In the genomic region with DNA sequence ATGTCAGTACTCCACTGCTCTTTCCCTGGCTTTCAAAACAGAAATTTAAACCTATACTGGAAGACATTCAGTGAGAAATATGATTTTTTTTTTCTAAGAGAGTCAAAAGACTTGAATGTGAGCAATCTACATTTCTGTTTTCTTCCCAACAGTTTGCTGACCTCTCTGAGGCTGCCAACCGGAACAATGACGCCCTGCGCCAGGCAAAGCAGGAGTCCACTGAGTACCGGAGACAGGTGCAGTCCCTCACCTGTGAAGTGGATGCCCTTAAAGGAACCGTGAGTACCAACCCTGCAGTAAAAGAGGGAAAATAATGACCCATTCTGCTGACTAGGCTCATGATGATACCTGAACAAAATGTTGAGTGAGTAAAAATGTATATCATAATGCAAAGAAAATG, we compare ENCODE assay signal across 11 cellular contexts. TPM values are rescaled to one million over a fixed set of nuclear protein-coding genes. Genes with fewer than 3 reads are reported as not detected.
DNase-seq lines count a peak whose midpoint lies in the region; ATAC-seq and TF ChIP-seq lines count a peak whose summit lies in the region.
"Had no signal": no experiment of that assay in that cellular context is flagged by ENCODE, and none has a peak within 500 bp of the region (broad histone marks: within the 10 kb centered on the region; RNA-seq: fewer than 3 reads in every experiment).

No MANE protein-coding gene starts in this region.

- TF ChIP-seq POLR2A in testis (IDR thresholded peaks at IDR 0.05): no peak

- intact Hi-C loops in testis (cut with DNase I; ENCODE audit: low total_unique reads): no loop called here

- H3K4me1 ChIP-seq in testis: peaks cover 36% of the 10 kb centered on the region

- peaks cover 36% of the 10 kb centered on the region for H3K4me1 Mint-ChIP-seq in T-helper 2 cell treated with Interferon-gamma antibody and Interleukin-4, amounts not matched to agents 5 μg/mL and 100 μg/mL, for 36 hours (ENCODE audit: low read depth)
- peaks cover 63% of the 10 kb centered on the region for H3K4me1 Mint-ChIP-seq in activated naive CD8-positive, alpha-beta T cell (ENCODE audit: low read depth)

- H3K27me3 ChIP-seq in layer of hippocampus (ENCODE audit: control insufficient read depth, insufficient read depth, low read length): peaks cover 3% of the 10 kb centered on the region
- H3K27me3 ChIP-seq in testis: no peaks in the 10 kb centered on the region

- no peaks in the 10 kb centered on the region for H3K27me3 Mint-ChIP-seq in T-helper 2 cell treated with Interferon-gamma antibody and Interleukin-4, amounts not matched to agents 5 μg/mL and 100 μg/mL, for 36 hours (ENCODE audit: low read depth)
- no peaks in the 10 kb centered on the region for H3K27me3 Mint-ChIP-seq in activated naive CD8-positive, alpha-beta T cell

- H3K36me3 Mint-ChIP-seq in T-helper 2 cell treated with Interferon-gamma antibody and Interleukin-4, amounts not matched to agents 5 μg/mL and 100 μg/mL, for 36 hours (ENCODE audit: low read depth): peaks cover 78% of the 10 kb centered on the region
- peaks cover 8% of the 10 kb centered on the region for H3K36me3 Mint-ChIP-seq in activated naive CD8-positive, alpha-beta T cell

- H3K27ac Mint-ChIP-seq in T-helper 2 cell treated with Interferon-gamma antibody and Interleukin-4, amounts not matched to agents 5 μg/mL and 100 μg/mL, for 36 hours: peak overlapping the region; percentile 3
- H3K27ac Mint-ChIP-seq in activated naive CD8-positive, alpha-beta T cell: peak overlapping the region; percentile 64

- no peak for ATAC-seq in GM19328 (IDR thresholded peaks at IDR 0.05; ENCODE audit: unreplicated experiment)

- TF ChIP-seq CTCF in testis (IDR thresholded peaks at IDR 0.05): no peak

- H3K27ac ChIP-seq in layer of hippocampus (ENCODE audit: low read depth, low read length): peak overlapping the region; percentile 10
- H3K27ac ChIP-seq in testis: peak overlapping the region; percentile 9 to 23

- H3K4me3 Mint-ChIP-seq in T-helper 2 cell treated with Interferon-gamma antibody and Interleukin-4, amounts not matched to agents 5 μg/mL and 100 μg/mL, for 36 hours: peak overlapping the region; percentile 50
- peak overlapping the region; percentile 72 for H3K4me3 Mint-ChIP-seq in activated naive CD8-positive, alpha-beta T cell

- H3K9me3 ChIP-seq in testis: no peaks in the 10 kb centered on the region

- WGBS in testis, 2 donors: 82 to 84% methylated on average over 5 of the region's 5 CpGs

- no peak for DNase-seq in T-helper 2 cell treated with Interferon-gamma antibody and Interleukin-4, amounts not matched to agents 5 μg/mL and 100 μg/mL, for 36 hours (ENCODE audit: low spot score)
- DNase-seq in T-helper 2 cell (no peak), testis (no peak), DMS153 (lab: John Stamatoyannopoulos, UW) (no peak), GF-D8 (lab: John Stamatoyannopoulos, UW) (no peak)
- DNase-seq: KG1, NCI-H524 treated with DMSO at 0.1 percent for 48 hours had no signal

- H3K4me3 ChIP-seq in testis: no peak overlapping the region
- H3K4me3 ChIP-seq: lung had no signal

- H3K36me3 ChIP-seq in testis (ENCODE audit: low read depth, missing control alignments): no peaks in the 10 kb centered on the region

- no peaks in the 10 kb centered on the region for H3K9me3 Mint-ChIP-seq in T-helper 2 cell treated with Interferon-gamma antibody and Interleukin-4, amounts not matched to agents 5 μg/mL and 100 μg/mL, for 36 hours
- no peaks in the 10 kb centered on the region for H3K9me3 Mint-ChIP-seq in activated naive CD8-positive, alpha-beta T cell (ENCODE audit: low read depth)

RNA-seq across cellular contexts. Expression of a gene that starts 6.5 kb away (rescaled TPM):
- 1,000 to 10,000 TPM in 1 of 2 donors, 100 to 1,000 TPM in 1; 758 to 1,483 TPM for total RNA-seq in testis
- 938 TPM for polyA plus RNA-seq in testis (ENCODE audit: insufficient read depth, low read depth, low replicate concordance)

RNA-seq across cellular contexts. Expression of a gene that starts 33.1 kb away (rescaled TPM):
- total RNA-seq in testis: 10 to 100 TPM in 1 of 2 donors, 1 to 10 TPM in 1; 9.7 to 12.1 TPM
- 6.9 TPM for polyA plus RNA-seq in testis (ENCODE audit: insufficient read depth, low read depth, low replicate concordance)
